In genomic region chr2:97673915-97674283, GRCh38 we compare ENCODE assay signal across 14 cellular contexts. TPM values are rescaled to one million over a fixed set of nuclear protein-coding genes. Genes with fewer than 3 reads are reported as not detected.
DNase-seq lines count a peak whose midpoint lies in the region; ATAC-seq and TF ChIP-seq lines count a peak whose summit lies in the region.
"Had no signal": no experiment of that assay in that cellular context is flagged by ENCODE, and none has a peak within 500 bp of the region (broad histone marks: within the 10 kb centered on the region; RNA-seq: fewer than 3 reads in every experiment).

No MANE protein-coding gene starts in this region.

- H3K27me3 Mint-ChIP-seq in T-helper 17 cell (peaks cover 7% of the 10 kb centered on the region), mesothelial cell of epicardium (ENCODE audit: low read depth) (no peaks in the 10 kb centered on the region)

- H3K9me3 Mint-ChIP-seq in mesothelial cell of epicardium = peaks cover 12% of the 10 kb centered on the region
- H3K9me3 Mint-ChIP-seq: CD8-positive, alpha-beta T cell had no signal

- H3K36me3 Mint-ChIP-seq in T-helper 17 cell (ENCODE audit: low read depth) (no peaks in the 10 kb centered on the region), mesothelial cell of epicardium (peaks cover 8% of the 10 kb centered on the region)
- H3K36me3 Mint-ChIP-seq: CD8-positive, alpha-beta T cell had no signal

- H3K4me3 ChIP-seq in GM12865 (ENCODE audit: low read depth, low read length) = no peak overlapping the region
- H3K4me3 ChIP-seq: thoracic aorta had no signal

- H3K4me3 Mint-ChIP-seq in T-helper 17 cell (no peak overlapping the region), mesothelial cell of epicardium (no peak overlapping the region)
- H3K4me3 Mint-ChIP-seq: CD8-positive, alpha-beta T cell had no signal

- TF ChIP-seq CTCF in GM12865 (IDR thresholded peaks at IDR 0.05; ENCODE audit: insufficient read depth, low read depth, low read length, missing control alignments) = no peak
- no peak for TF ChIP-seq CTCF in mesothelial cell of epicardium (IDR thresholded peaks at IDR 0.05; ENCODE audit: unreplicated experiment)

- peak overlapping the region; percentile 2 for H3K27ac Mint-ChIP-seq in T-helper 17 cell
- peak overlapping the region; percentile 47 for H3K27ac Mint-ChIP-seq in mesothelial cell of epicardium
- H3K27ac Mint-ChIP-seq: CD8-positive, alpha-beta T cell had no signal

- DNase-seq in CD1c-positive myeloid dendritic cell (ENCODE audit: extremely low spot score) (peak; percentile 11), GM12865 (ENCODE audit: low read depth) (peak; percentile 49), T-helper 17 cell (no peak), mesothelial cell of epicardium (ENCODE audit: low spot score in 2 of 2, unreplicated experiment in 2 of 2) (no peak), occipital lobe (lab: John Stamatoyannopoulos, UW) (no peak), DMS53 treated with DMSO at 0.1 percent for 48 hours (lab: John Stamatoyannopoulos, UW; ENCODE audit: unreplicated experiment) (no peak), AML-193 (lab: John Stamatoyannopoulos, UW) (no peak)
- DNase-seq: activated effector memory CD4-positive, alpha-beta T cell treated with anti-CD3 and anti-CD28 coated beads, Interleukin-2, amount 50 U/mL, for 16 hours; caudate nucleus; NCI-H1105; NCI-H524 treated with DMSO at 0.1 percent for 48 hours; T1000 had no signal

- H3K4me1 Mint-ChIP-seq in T-helper 17 cell = no peaks in the 10 kb centered on the region
- H3K4me1 Mint-ChIP-seq in mesothelial cell of epicardium = peaks cover 23% of the 10 kb centered on the region

- peak; percentile 21 for ATAC-seq in T-helper 17 cell
- ATAC-seq: CD8-positive, alpha-beta T cell had no signal

- H3K9me3 ChIP-seq in T-helper 17 cell (ENCODE audit: control insufficient read depth, low read length, poor library complexity, severe bottlenecking) = no peaks in the 10 kb centered on the region
- H3K9me3 ChIP-seq: thoracic aorta had no signal

RNA-seq across cellular contexts. Expression of gene C2orf92, which starts 4.4 kb away (rescaled TPM):
- 10 to 100 TPM; 12.5 to 13.5 TPM for total RNA-seq in T-helper 17 cell
- total RNA-seq in mesothelial cell of epicardium = 17.9 to 20.2 TPM (median 20.0 TPM) in 3 replicates
- 3.6 TPM for total RNA-seq in occipital lobe

RNA-seq across cellular contexts. Expression of gene ACTR1B, which starts 10.1 kb away (rescaled TPM):
- total RNA-seq in T-helper 17 cell (10 to 100 TPM; 90.9 to 98.0 TPM), mesothelial cell of epicardium (72.7 to 76.6 TPM (median 74.3 TPM) in 3 replicates), occipital lobe (27.1 TPM)

RNA-seq across cellular contexts. Expression of gene COX5B, which starts 28.0 kb away (rescaled TPM):
- total RNA-seq in T-helper 17 cell (100 to 1,000 TPM; 112 to 122 TPM), mesothelial cell of epicardium (144 to 158 TPM (median 151 TPM) in 3 replicates), occipital lobe (175 TPM)

RNA-seq across cellular contexts. Expression of gene ZAP70, which starts 39.5 kb away (rescaled TPM):
- total RNA-seq in T-helper 17 cell (100 to 1,000 TPM; 406 to 439 TPM), mesothelial cell of epicardium (1.9 to 3.1 TPM (median 2.3 TPM) in 3 replicates), occipital lobe (1.1 TPM)

Comparison
In these comparisons a context has a peak if more than half of its experiments do, and no peak if none do; other contexts are left out.
1. DNase-seq: peak in CD1c-positive myeloid dendritic cell (single experiment) and GM12865 (single experiment); none in T-helper 17 cell (0 of 3), mesothelial cell of epicardium (0 of 2), occipital lobe (single experiment), DMS53 treated with DMSO at 0.1 percent for 48 hours (single experiment) and AML-193 (0 of 2).